ENCODE assay signal across 22 cellular contexts in the genomic region with DNA sequence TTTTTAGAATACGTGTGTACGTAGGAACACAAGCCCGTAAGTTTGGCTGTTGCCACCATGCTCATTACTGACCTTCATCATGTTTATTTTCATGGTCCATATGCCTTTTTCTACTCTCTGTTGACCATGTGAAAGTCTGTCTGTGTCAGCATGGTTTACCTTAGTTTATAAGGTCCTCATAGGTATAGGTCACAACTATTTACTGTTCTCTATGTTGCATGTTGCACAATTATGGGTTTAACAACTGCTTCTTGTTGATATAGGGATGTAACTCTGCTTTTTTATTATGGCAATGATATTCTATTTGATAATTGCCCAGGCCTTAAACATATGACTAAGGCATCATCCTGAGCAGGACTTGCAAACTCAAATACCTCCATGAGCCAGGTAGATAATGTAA. TPM values are rescaled to one million over a fixed set of nuclear protein-coding genes. Genes with fewer than 3 reads are reported as not detected.
DNase-seq lines count a peak whose midpoint lies in the region; ATAC-seq and TF ChIP-seq lines count a peak whose summit lies in the region.
"Had no signal": no experiment of that assay in that cellular context is flagged by ENCODE, and none has a peak within 500 bp of the region (broad histone marks: within the 10 kb centered on the region; RNA-seq: fewer than 3 reads in every experiment).

No MANE protein-coding gene starts in this region.

- POLR2A ChIA-PET in activated CD4-positive, alpha-beta T cell treated with anti-CD3 and anti-CD28 coated beads for 36 hours (lab: Charles Lee): no interaction called here

- H3K4me1 ChIP-seq in RWPE2 (ENCODE audit: insufficient read depth, poor library complexity, severe bottlenecking): peaks cover 33% of the 10 kb centered on the region
- H3K4me1 ChIP-seq: Peyer's patch, testis had no signal

- no peak overlapping the region for H3K4me3 Mint-ChIP-seq in activated CD4-positive, alpha-beta T cell treated with anti-CD3 and anti-CD28 coated beads for 36 hours
- H3K4me3 Mint-ChIP-seq in stimulated activated effector memory CD8-positive, alpha-beta T cell treated with anti-CD3 and anti-CD28 coated beads, Interleukin-12 subunit alpha, Interleukin-12 subunit beta, amount 100 ng/mL, for 72 hours: peak overlapping the region; percentile 61

- peak overlapping the region; percentile 72 for H3K27ac Mint-ChIP-seq in activated CD4-positive, alpha-beta T cell treated with anti-CD3 and anti-CD28 coated beads for 36 hours
- H3K27ac Mint-ChIP-seq in stimulated activated effector memory CD8-positive, alpha-beta T cell treated with anti-CD3 and anti-CD28 coated beads, Interleukin-12 subunit alpha, Interleukin-12 subunit beta, amount 100 ng/mL, for 72 hours: peak overlapping the region; percentile 92

- H3K9me3 Mint-ChIP-seq in activated CD4-positive, alpha-beta T cell treated with anti-CD3 and anti-CD28 coated beads for 36 hours (ENCODE audit: low read depth): no peaks in the 10 kb centered on the region
- H3K9me3 Mint-ChIP-seq in stimulated activated effector memory CD8-positive, alpha-beta T cell treated with anti-CD3 and anti-CD28 coated beads, Interleukin-12 subunit alpha, Interleukin-12 subunit beta, amount 100 ng/mL, for 72 hours: no peaks in the 10 kb centered on the region
- H3K9me3 Mint-ChIP-seq: activated CD4-positive, alpha-beta T cell treated with anti-CD3 and anti-CD28 coated beads, Interleukin-2, amount 10 ng/mL, durations not matched to agents 24 days and 14 days had no signal

- H3K4me3 ChIP-seq in RWPE2 (ENCODE audit: severe bottlenecking): no peak overlapping the region
- H3K4me3 ChIP-seq: GM12878, lung, Peyer's patch, SJSA1, testis had no signal

- H3K4me1 Mint-ChIP-seq in activated CD4-positive, alpha-beta T cell treated with anti-CD3 and anti-CD28 coated beads for 36 hours: peaks cover 27% of the 10 kb centered on the region
- H3K4me1 Mint-ChIP-seq in stimulated activated effector memory CD8-positive, alpha-beta T cell treated with anti-CD3 and anti-CD28 coated beads, Interleukin-12 subunit alpha, Interleukin-12 subunit beta, amount 100 ng/mL, for 72 hours: peaks cover 40% of the 10 kb centered on the region

- no peaks in the 10 kb centered on the region for H3K27me3 ChIP-seq in RWPE2 (ENCODE audit: insufficient read depth, poor library complexity, severe bottlenecking)
- H3K27me3 ChIP-seq: foreskin keratinocyte, Peyer's patch, SJSA1, testis had no signal

- no peaks in the 10 kb centered on the region for H3K9me3 ChIP-seq in RWPE2 (ENCODE audit: severe bottlenecking)
- H3K9me3 ChIP-seq: Peyer's patch, SJSA1, testis had no signal

- no peaks in the 10 kb centered on the region for H3K36me3 Mint-ChIP-seq in activated CD4-positive, alpha-beta T cell treated with anti-CD3 and anti-CD28 coated beads for 36 hours (ENCODE audit: low read depth)
- no peaks in the 10 kb centered on the region for H3K36me3 Mint-ChIP-seq in stimulated activated effector memory CD8-positive, alpha-beta T cell treated with anti-CD3 and anti-CD28 coated beads, Interleukin-12 subunit alpha, Interleukin-12 subunit beta, amount 100 ng/mL, for 72 hours

- peak overlapping the region; percentile 71 for H3K27ac ChIP-seq in RWPE2 (ENCODE audit: poor library complexity, severe bottlenecking)
- peak overlapping the region; percentile 95 for H3K27ac ChIP-seq in epithelial cell of prostate
- H3K27ac ChIP-seq: 22Rv1, foreskin keratinocyte, HL-60, Peyer's patch, SJSA1, testis had no signal

- H3K36me3 ChIP-seq in RWPE2 (ENCODE audit: low read depth): no peaks in the 10 kb centered on the region
- H3K36me3 ChIP-seq: Peyer's patch, SJSA1 had no signal

- no peaks in the 10 kb centered on the region for H3K27me3 Mint-ChIP-seq in activated CD4-positive, alpha-beta T cell treated with anti-CD3 and anti-CD28 coated beads for 36 hours
- H3K27me3 Mint-ChIP-seq: activated CD4-positive, alpha-beta T cell treated with anti-CD3 and anti-CD28 coated beads, Interleukin-2, amount 10 ng/mL, durations not matched to agents 24 days and 14 days had no signal

- no peak for DNase-seq in activated CD4-positive, alpha-beta T cell treated with anti-CD3 and anti-CD28 coated beads for 36 hours
- no peak for DNase-seq in activated CD4-positive, alpha-beta T cell treated with anti-CD3 and anti-CD28 coated beads for 1 hour
- no peak for DNase-seq in RWPE2 (ENCODE audit: low spot score)
- DNase-seq in epithelial cell of prostate (ENCODE audit: low read depth, low spot score): no peak
- no peak for DNase-seq in stimulated activated effector memory CD8-positive, alpha-beta T cell treated with anti-CD3 and anti-CD28 coated beads, Interleukin-12 subunit alpha, Interleukin-12 subunit beta, amount 100 ng/mL, for 72 hours (ENCODE audit: low spot score in 2 of 2)
- DNase-seq in CD1c-positive myeloid dendritic cell (ENCODE audit: extremely low spot score): no peak
- DNase-seq in hypothalamus (lab: John Stamatoyannopoulos, UW): no peak
- DNase-seq: caudate nucleus, DMS79 treated with DMSO at 0.1 percent for 48 hours, hippocampal formation, NCI-H2081 treated with DMSO at 0.1 percent for 48 hours, NCI-H446 treated with DMSO at 0.1 percent for 48 hours, Peyer's patch, testis had no signal

- no peak for TF ChIP-seq CTCF in RWPE2 (IDR thresholded peaks at IDR 0.05; ENCODE audit: poor library complexity, severe bottlenecking)

- intact Hi-C loops in activated CD4-positive, alpha-beta T cell treated with anti-CD3 and anti-CD28 coated beads for 36 hours (cut with DNase I, micrococcal nuclease): loop anchor here (1.0 to 2.0 kb wide), 2 partner anchors 10 to 38 kb away; no protein-coding TSS in a partner anchor

- ATAC-seq in activated CD4-positive, alpha-beta T cell treated with anti-CD3 and anti-CD28 coated beads for 36 hours: no peak
- ATAC-seq in RWPE2 (ENCODE audit: low read depth) (no peak), GM18861 (IDR thresholded peaks at IDR 0.05; ENCODE audit: unreplicated experiment) (no peak)
- no peak for ATAC-seq in stimulated activated effector memory CD8-positive, alpha-beta T cell treated with anti-CD3 and anti-CD28 coated beads, Interleukin-12 subunit alpha, Interleukin-12 subunit beta, amount 100 ng/mL, for 72 hours
- ATAC-seq: GM12878 had no signal

- CTCF ChIA-PET in activated CD4-positive, alpha-beta T cell treated with anti-CD3 and anti-CD28 coated beads for 36 hours (lab: Charles Lee): interaction anchor here (0.5 kb wide), 1 partner anchor 14 kb away, joined by 3 read pairs; no protein-coding TSS in a partner anchor

RNA-seq across cellular contexts. Expression of gene RANBP9, which starts 13.4 kb away (rescaled TPM):
- total RNA-seq in activated CD4-positive, alpha-beta T cell treated with anti-CD3 and anti-CD28 coated beads for 36 hours: 10 to 100 TPM; 50.8 to 65.0 TPM
